Comparison of ENCODE assay signal across 10 cellular contexts in the genomic region with DNA sequence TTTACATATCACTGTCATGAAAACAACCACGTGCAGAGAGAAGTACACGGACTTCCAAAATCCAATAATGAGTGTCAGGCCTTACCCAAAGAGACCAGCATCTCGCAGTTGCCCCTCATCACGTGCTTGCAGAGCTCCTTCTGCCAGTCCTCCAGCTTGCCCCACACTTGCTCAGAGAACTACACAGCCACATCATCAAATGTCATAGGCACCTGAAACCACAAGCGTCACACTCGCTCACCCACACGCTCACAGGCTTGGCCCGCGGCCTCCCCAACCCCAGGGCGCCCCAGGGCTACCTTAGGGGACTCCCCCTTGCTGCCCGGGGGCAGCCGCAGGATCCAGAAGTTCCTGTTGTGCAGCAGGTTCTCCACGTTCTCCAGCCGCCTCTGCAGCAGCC.
A peak's percentile ranks its signal among the peaks of the same experiment; 100 is the strongest.
DNase-seq lines count a peak whose midpoint lies in the region; ATAC-seq, FAIRE-seq and TF ChIP-seq lines count a peak whose summit lies in the region.
"Had no signal": no experiment of that assay in that cellular context is flagged by ENCODE, and none has a peak within 500 bp of the region (broad histone marks: within the 10 kb centered on the region; RNA-seq: fewer than 3 reads in every experiment).

No MANE protein-coding gene starts in this region.

- FAIRE-seq in GM12891 (lab: Jason Lieb, UNC) = peak; percentile 69

- TF ChIP-seq POLR2A in GM12891 (IDR thresholded peaks at IDR 0.05; ENCODE audit: low read depth, low read length) (no peak), Peyer's patch (IDR thresholded peaks at IDR 0.05) (no peak)

- peaks cover 28% of the 10 kb centered on the region for H3K36me3 Mint-ChIP-seq in natural killer cell treated with Interleukin-12 subunit alpha and Interleukin-12 subunit beta and Interleukin-15 and Interleukin-18, amount 100 ng/mL, for 72 hours

- H3K4me3 ChIP-seq in Peyer's patch = no peak overlapping the region

- H3K4me1 ChIP-seq in Peyer's patch = peaks cover 0 to 15% (median 10%) of the 10 kb centered on the region in 4 donors

- H3K4me3 Mint-ChIP-seq in natural killer cell treated with Interleukin-12 subunit alpha and Interleukin-12 subunit beta and Interleukin-15 and Interleukin-18, amount 100 ng/mL, for 72 hours = peak overlapping the region; percentile 98

- peaks cover 51 to 61% of the 10 kb centered on the region in 2 donors for H3K4me1 Mint-ChIP-seq in natural killer cell treated with Interleukin-12 subunit alpha and Interleukin-12 subunit beta and Interleukin-15 and Interleukin-18, amount 100 ng/mL, for 72 hours (ENCODE audit: low read depth in 2 of 2)

- in situ Hi-C loops in KBM-7 (cut with MboI; ENCODE audit: low pct_unique_long_range_greater_than_20kb, low sequenced_read_pairs) = no loop called here

- no peaks in the 10 kb centered on the region for H3K27me3 ChIP-seq in Peyer's patch

- no peak for TF ChIP-seq CTCF in Peyer's patch (IDR thresholded peaks at IDR 0.05)

- H3K9me3 ChIP-seq in Peyer's patch = no peaks in the 10 kb centered on the region

- H3K27ac ChIP-seq in Peyer's patch = no peak overlapping the region

- H3K9me3 Mint-ChIP-seq in natural killer cell treated with Interleukin-12 subunit alpha and Interleukin-12 subunit beta and Interleukin-15 and Interleukin-18, amount 100 ng/mL, for 72 hours = no peaks in the 10 kb centered on the region

- DNase-seq in GM12891 (ENCODE audit: insufficient read length, low spot score) = no peak
- DNase-seq in Peyer's patch = peak; percentile 34 to 78 (median 77)
- DNase-seq in natural killer cell treated with Interleukin-12 subunit alpha and Interleukin-12 subunit beta and Interleukin-15 and Interleukin-18, amount 100 ng/mL, for 72 hours (ENCODE audit: low spot score) = peak; percentile 83
- DNase-seq in LoVo (ENCODE audit: low spot score) = no peak
- no peak for DNase-seq in NCI-H748 treated with DMSO at 0.1 percent for 48 hours (lab: John Stamatoyannopoulos, UW)
- no peak for DNase-seq in KBM-7
- DNase-seq: DMS79 treated with DMSO at 0.1 percent for 48 hours, substantia nigra had no signal

- peak overlapping the region; percentile 89 to 91 for H3K27ac Mint-ChIP-seq in natural killer cell treated with Interleukin-12 subunit alpha and Interleukin-12 subunit beta and Interleukin-15 and Interleukin-18, amount 100 ng/mL, for 72 hours

- H3K27me3 Mint-ChIP-seq in natural killer cell treated with Interleukin-12 subunit alpha and Interleukin-12 subunit beta and Interleukin-15 and Interleukin-18, amount 100 ng/mL, for 72 hours = no peaks in the 10 kb centered on the region

- ATAC-seq in GM21447 (IDR thresholded peaks at IDR 0.05; ENCODE audit: unreplicated experiment) (peak; percentile 35), GM18873 (IDR thresholded peaks at IDR 0.05; ENCODE audit: low FRiP score, unreplicated experiment) (no peak)
- peak; percentile 65 to 69 for ATAC-seq in natural killer cell treated with Interleukin-12 subunit alpha and Interleukin-12 subunit beta and Interleukin-15 and Interleukin-18, amount 100 ng/mL, for 72 hours

- H3K36me3 ChIP-seq in Peyer's patch = peaks cover 0 to 53% (median 0%) of the 10 kb centered on the region in 3 donors

TF ChIP-seq in GM12891, 5 proteins besides CTCF, POLR2A, EP300 and RAD21:
- TF ChIP-seq POU2F2 (IDR thresholded peaks at IDR 0.05; ENCODE audit: low read depth, low read length) = no peak
- peak; percentile 37 for TF ChIP-seq PAX5 (IDR thresholded peaks at IDR 0.05; ENCODE audit: insufficient read depth, low read length, severe bottlenecking)
TF ChIP-seq in GM12891: peak in this region for 1.

Comparison
In these comparisons a context has a peak if more than half of its experiments do, and no peak if none do; other contexts are left out.
1. DNase-seq: peak in Peyer's patch (3 of 3) and natural killer cell treated with Interleukin-12 subunit alpha and Interleukin-12 subunit beta and Interleukin-15 and Interleukin-18, amount 100 ng/mL, for 72 hours (single experiment); none in GM12891 (single experiment), LoVo (single experiment), NCI-H748 treated with DMSO at 0.1 percent for 48 hours (single experiment) and KBM-7 (single experiment).